8 cellular contexts compared by ENCODE assay signal in genomic region chr6:52049252-52050050, GRCh38. TPM values are rescaled to one million over a fixed set of nuclear protein-coding genes. Genes with fewer than 3 reads are reported as not detected.
DNase-seq lines count a peak whose midpoint lies in the region; ATAC-seq, FAIRE-seq and TF ChIP-seq lines count a peak whose summit lies in the region.

No MANE protein-coding gene starts in this region.

- no peak for TF ChIP-seq POLR2A in ovary (IDR thresholded peaks at IDR 0.05)

- H3K4me1 ChIP-seq in ovary (ENCODE audit: insufficient read depth), result no peaks in the 10 kb centered on the region

- no peaks in the 10 kb centered on the region for H3K4me1 Mint-ChIP-seq in activated CD8-positive, alpha-beta T cell treated with anti-CD3 and anti-CD28 coated beads for 36 hours (ENCODE audit: low read depth)

- ATAC-seq in GM21390 (IDR thresholded peaks at IDR 0.05; ENCODE audit: unreplicated experiment), result peak; percentile 63
- ATAC-seq in activated CD8-positive, alpha-beta T cell treated with anti-CD3 and anti-CD28 coated beads for 36 hours, result peak; percentile 30
- no peak for ATAC-seq in GM18498 (IDR thresholded peaks at IDR 0.05; ENCODE audit: unreplicated experiment)

- peak; percentile 54 for DNase-seq in DMS114 treated with DMSO at 0.1 percent for 48 hours (lab: John Stamatoyannopoulos, UW; ENCODE audit: unreplicated experiment)
- DNase-seq in NCI-H1105 treated with DMSO at 0.1 percent for 48 hours (lab: John Stamatoyannopoulos, UW), result peak; percentile 58
- no peak for DNase-seq in activated CD8-positive, alpha-beta T cell treated with anti-CD3 and anti-CD28 coated beads for 36 hours
- DNase-seq in iris pigment epithelial cell (ENCODE audit: low read depth), result peak; percentile 42
- DNase-seq in urothelium cell line (ENCODE audit: low spot score), result peak; percentile 49
- DNase-seq in ovary, result no peak

- TF ChIP-seq EP300 in ovary (IDR thresholded peaks at IDR 0.05), result no peak

- no peak for FAIRE-seq in urothelium cell line (lab: Jason Lieb, UNC)

- CTCF ChIA-PET in activated CD8-positive, alpha-beta T cell treated with anti-CD3 and anti-CD28 coated beads for 36 hours (lab: Charles Lee), result interaction anchor here (0.6 to 5.0 kb wide), 28 partner anchors 8 to 585 kb away, joined by 3 to 59 read pairs (median 4); no protein-coding TSS in a partner anchor

- peak; percentile 66 for TF ChIP-seq CTCF in activated CD8-positive, alpha-beta T cell treated with anti-CD3 and anti-CD28 coated beads for 36 hours (IDR thresholded peaks at IDR 0.05)
- TF ChIP-seq CTCF in ovary (IDR thresholded peaks at IDR 0.05), result no peak

- H3K36me3 Mint-ChIP-seq in activated CD8-positive, alpha-beta T cell treated with anti-CD3 and anti-CD28 coated beads for 36 hours (ENCODE audit: low read depth), result no peaks in the 10 kb centered on the region

- H3K27ac ChIP-seq in ovary, result no peak overlapping the region

- POLR2A ChIA-PET in activated CD8-positive, alpha-beta T cell treated with anti-CD3 and anti-CD28 coated beads for 36 hours (lab: Charles Lee), result interaction anchor here (0.7 kb wide), 1 partner anchor 553 kb away, joined by 3 read pairs; no protein-coding TSS in a partner anchor

- intact Hi-C loops in activated CD8-positive, alpha-beta T cell treated with anti-CD3 and anti-CD28 coated beads for 36 hours (cut with micrococcal nuclease), result no loop called here
- intact Hi-C loops in ovary (cut with DNase I), result no loop called here

- no peak overlapping the region for H3K27ac Mint-ChIP-seq in activated CD8-positive, alpha-beta T cell treated with anti-CD3 and anti-CD28 coated beads for 36 hours

- no peaks in the 10 kb centered on the region for H3K27me3 ChIP-seq in ovary

- no peak overlapping the region for H3K4me3 ChIP-seq in ovary

- no peak overlapping the region for H3K4me3 Mint-ChIP-seq in activated CD8-positive, alpha-beta T cell treated with anti-CD3 and anti-CD28 coated beads for 36 hours

- H3K9me3 Mint-ChIP-seq in activated CD8-positive, alpha-beta T cell treated with anti-CD3 and anti-CD28 coated beads for 36 hours, result no peaks in the 10 kb centered on the region

- peaks cover 18% of the 10 kb centered on the region for H3K27me3 Mint-ChIP-seq in activated CD8-positive, alpha-beta T cell treated with anti-CD3 and anti-CD28 coated beads for 36 hours

- H3K36me3 ChIP-seq in ovary, result no peaks in the 10 kb centered on the region

- 33 to 36% (median 34%) methylated on average over 3 of the region's 3 CpGs for WGBS in ovary, 3 donors

- H3K9me3 ChIP-seq in ovary, result no peaks in the 10 kb centered on the region

RNA-seq across cellular contexts. Expression of gene PKHD1, which starts 38.0 kb away (rescaled TPM):
- not detected for total RNA-seq in activated CD8-positive, alpha-beta T cell treated with anti-CD3 and anti-CD28 coated beads for 36 hours
- under 1 TPM in 5 of 7 donors, not detected in 2; 0.02 to 0.12 (median 0.05) TPM for total RNA-seq in ovary
- polyA plus RNA-seq in ovary, result under 1 TPM in 1 of 2 donors, not detected in 1; 0.01 TPM

Comparison
In these comparisons a context has a peak if more than half of its experiments do, and no peak if none do; other contexts are left out.
1. DNase-seq: peak in DMS114 treated with DMSO at 0.1 percent for 48 hours (single experiment), NCI-H1105 treated with DMSO at 0.1 percent for 48 hours (single experiment), iris pigment epithelial cell (single experiment) and urothelium cell line (single experiment); none in activated CD8-positive, alpha-beta T cell treated with anti-CD3 and anti-CD28 coated beads for 36 hours (single experiment) and ovary (0 of 5).